26 cellular contexts compared by ENCODE assay signal in the genomic region with DNA sequence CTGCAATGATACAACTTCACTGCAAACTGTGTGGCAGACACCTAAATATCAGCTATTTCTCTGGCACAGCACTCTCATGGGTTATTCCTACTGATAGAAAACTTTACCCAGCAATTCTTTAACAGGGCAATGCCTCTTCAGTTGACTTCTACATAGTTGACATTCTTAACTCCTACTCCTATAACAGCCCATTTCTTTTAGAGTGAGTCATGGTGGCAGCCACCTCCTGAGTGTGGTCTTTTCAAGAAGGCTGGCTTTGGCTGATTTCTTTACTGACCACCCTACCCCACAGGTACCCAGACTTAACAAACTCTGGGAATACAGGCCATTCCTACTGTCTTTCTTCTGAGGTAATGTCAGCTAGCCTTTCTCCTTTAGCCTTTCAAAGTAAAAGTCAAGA.
DNase-seq lines count a peak whose midpoint lies in the region; ATAC-seq lines count a peak whose summit lies in the region.
"Had no signal": no experiment of that assay in that cellular context is flagged by ENCODE, and none has a peak within 500 bp of the region (broad histone marks: within the 10 kb centered on the region; RNA-seq: fewer than 3 reads in every experiment).

No MANE protein-coding gene starts in this region.

- DNase-seq in HK-2 (ENCODE audit: unreplicated experiment) (peak; percentile 14), astrocyte of the hippocampus (ENCODE audit: low read depth, low spot score) (peak; percentile 57), glomerular visceral epithelial cell (ENCODE audit: extremely low spot score) (peak; percentile 24), non-pigmented ciliary epithelial cell (ENCODE audit: low read depth) (peak; percentile 13), RPMI8226 (no peak), COR-L47 (lab: John Stamatoyannopoulos, UW) (no peak)
- DNase-seq: activated CD4-positive, alpha-beta T cell treated with anti-CD3 and anti-CD28 coated beads for 4 hours; activated naive CD4-positive, alpha-beta T cell treated with anti-CD3 and anti-CD28 coated beads, Interleukin-2, amount 50 U/mL, for 16 hours; DMS 273 treated with DMSO at 0.1 percent for 48 hours; glutamatergic neuron; Karpas-422; left ventricle myocardium inferior; MV-4-11; NCI-H187 treated with DMSO at 0.1 percent for 48 hours; NCI-H2227 treated with DMSO at 0.1 percent for 48 hours; NCI-H774; nephron progenitor cell; PC-3; SIG-M5; stimulated activated CD4-positive, alpha-beta T cell treated with anti-CD3 and anti-CD28 coated beads, Interleukin-2, amount 100 ng/mL, for 24 hours; T-cell; testis had no signal

- ATAC-seq in GM18861 (IDR thresholded peaks at IDR 0.05; ENCODE audit: unreplicated experiment), result no peak
- ATAC-seq in HG02571 (IDR thresholded peaks at IDR 0.05; ENCODE audit: unreplicated experiment), result no peak
- ATAC-seq: GM12878; PC-3; stimulated activated effector memory CD8-positive, alpha-beta T cell treated with anti-CD3 and anti-CD28 coated beads, Interleukin-12 subunit alpha, Interleukin-12 subunit beta, amount 100 ng/mL, for 72 hours; T-cell had no signal

Comparison
In these comparisons a context has a peak if more than half of its experiments do, and no peak if none do; other contexts are left out.
1. DNase-seq: peak in HK-2 (single experiment), astrocyte of the hippocampus (single experiment), glomerular visceral epithelial cell (single experiment) and non-pigmented ciliary epithelial cell (single experiment); none in RPMI8226 (single experiment) and COR-L47 (single experiment).